15 cellular contexts compared by ENCODE assay signal in the genomic region with DNA sequence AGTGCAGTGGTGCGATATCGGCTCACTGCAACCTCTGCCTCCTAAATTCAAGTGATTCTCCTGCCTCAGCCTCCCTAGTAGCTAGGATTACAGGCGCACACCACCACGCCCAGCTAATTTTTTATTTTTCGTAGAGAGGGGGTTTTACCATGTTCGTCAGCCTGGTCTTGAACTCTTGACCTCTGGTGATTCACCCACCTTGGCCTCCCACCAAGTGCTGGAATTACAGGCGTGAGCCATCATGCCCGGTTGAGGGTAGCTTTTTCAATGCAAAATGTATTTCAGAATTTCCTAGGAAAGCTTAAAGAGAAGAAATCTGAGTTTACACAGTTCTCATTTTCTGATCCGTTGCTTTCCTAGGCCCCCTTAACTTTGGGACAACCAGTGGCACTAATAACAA. TPM values are rescaled to one million over a fixed set of nuclear protein-coding genes. Genes with fewer than 3 reads are reported as not detected.
DNase-seq lines count a peak whose midpoint lies in the region; ATAC-seq and TF ChIP-seq lines count a peak whose summit lies in the region.
"Had no signal": no experiment of that assay in that cellular context is flagged by ENCODE, and none has a peak within 500 bp of the region (broad histone marks: within the 10 kb centered on the region; RNA-seq: fewer than 3 reads in every experiment).

No MANE protein-coding gene starts in this region.

- peaks cover 71% of the 10 kb centered on the region for H3K36me3 ChIP-seq in MG63
- H3K36me3 ChIP-seq: colonic mucosa had no signal

- ATAC-seq in omental fat pad (ENCODE audit: low FRiP score) (no peak), GM18520 (IDR thresholded peaks at IDR 0.05; ENCODE audit: unreplicated experiment) (no peak)
- ATAC-seq: activated naive CD4-positive, alpha-beta T cell treated with anti-CD3 and anti-CD28 coated beads, Interleukin-2, amount 50 U/mL, for 72 hours; natural killer cell had no signal

- no peaks in the 10 kb centered on the region for H3K9me3 ChIP-seq in MG63
- H3K9me3 ChIP-seq: colonic mucosa had no signal

- intact Hi-C loops in head of caudate nucleus (cut with DNase I), result no loop called here

- in situ Hi-C loops in ACHN (cut with HindIII; ENCODE audit: low pct_ligation_motif_present, low pct_unique_long_range_greater_than_20kb, low sequenced_read_pairs), result no loop called here

- no peak for TF ChIP-seq CTCF in cardiac fibroblast (IDR thresholded peaks at IDR 0.05; ENCODE audit: low read depth, low read length)
- no peak for TF ChIP-seq CTCF in omental fat pad (IDR thresholded peaks at IDR 0.05)

- no peaks in the 10 kb centered on the region for H3K27me3 ChIP-seq in MG63
- H3K27me3 ChIP-seq: colonic mucosa had no signal

- no peak overlapping the region for H3K4me3 ChIP-seq in MG63
- no peak overlapping the region for H3K4me3 ChIP-seq in cardiac fibroblast (replicated peaks in 1 of 2; ENCODE audit: low read depth in 2 of 2, low read length in 2 of 2)
- H3K4me3 ChIP-seq: colonic mucosa had no signal

- DNase-seq in ACHN (peak; percentile 12), MG63 (peak; percentile 82), cardiac fibroblast (ENCODE audit: low read depth in 2 of 2) (peak; percentile 58 to 77), kidney tubule cell (ENCODE audit: low spot score) (peak; percentile 25), omental fat pad (ENCODE audit: low spot score) (no peak), mucosa of gallbladder (ENCODE audit: low spot score) (no peak), head of caudate nucleus (no peak)
- DNase-seq: activated CD4-positive, CD25-positive, alpha-beta regulatory T cell; colonic mucosa; natural killer cell; NCI-H1930; NCI-H526; T-helper 1 cell had no signal

RNA-seq across cellular contexts. Expression of a gene that starts 15.7 kb away (rescaled TPM):
- 6.7 and 15.6 TPM in 2 replicates for total RNA-seq in MG63 (2014; rRNA removed; shearing (Covaris generic); ENCODE audit: low replicate concordance)
- total RNA-seq in omental fat pad (10 to 100 TPM; 26.5 to 42.9 (median 32.6) TPM), mucosa of gallbladder (16.3 TPM)

Comparison
In these comparisons a context has a peak if more than half of its experiments do, and no peak if none do; other contexts are left out.
1. DNase-seq: peak in ACHN (single experiment), MG63 (single experiment), cardiac fibroblast (2 of 2) and kidney tubule cell (single experiment); none in omental fat pad (single experiment), mucosa of gallbladder (single experiment) and head of caudate nucleus (0 of 42).